ENCODE assay signal across 10 cellular contexts in the genomic region with DNA sequence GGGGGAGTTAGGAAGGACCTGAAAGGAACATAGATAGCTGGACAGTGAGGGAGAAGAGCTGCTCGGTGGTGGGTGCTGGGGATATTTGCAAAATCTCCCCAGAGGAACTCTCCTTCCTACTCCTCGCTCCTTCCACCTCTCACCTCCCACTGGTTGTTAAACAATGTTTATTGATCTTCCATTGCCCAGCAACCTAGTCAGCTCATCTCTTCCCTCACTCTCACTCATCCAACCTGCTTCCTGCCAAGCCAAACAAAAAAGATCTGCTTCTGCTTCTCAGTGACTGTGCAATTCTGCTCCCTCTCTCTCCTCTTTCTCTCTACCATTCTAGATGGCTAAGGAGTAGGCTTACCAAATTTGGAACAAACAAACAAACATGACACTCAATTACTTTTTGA.
A peak's percentile ranks its signal among the peaks of the same experiment; 100 is the strongest.
DNase-seq lines count a peak whose midpoint lies in the region; ATAC-seq and TF ChIP-seq lines count a peak whose summit lies in the region.
"Had no signal": no experiment of that assay in that cellular context is flagged by ENCODE, and none has a peak within 500 bp of the region (broad histone marks: within the 10 kb centered on the region; RNA-seq: fewer than 3 reads in every experiment).

No MANE protein-coding gene starts in this region.

- H3K4me1 Mint-ChIP-seq in T-cell: peaks cover 23 to 34% (median 25%) of the 10 kb centered on the region in 3 donors

- TF ChIP-seq CTCF in gastroesophageal sphincter (IDR thresholded peaks at IDR 0.05): no peak

- no peak overlapping the region for H3K4me3 ChIP-seq in gastroesophageal sphincter
- no peak overlapping the region for H3K4me3 ChIP-seq in stomach smooth muscle (ENCODE audit: low read length in 2 of 2)

- H3K4me1 ChIP-seq in gastroesophageal sphincter: peaks cover 9 to 30% (median 10%) of the 10 kb centered on the region in 3 donors
- H3K4me1 ChIP-seq in stomach smooth muscle (ENCODE audit: control insufficient read depth, insufficient read depth, low read length): peaks cover 16% of the 10 kb centered on the region

- WGBS in gastroesophageal sphincter (ENCODE audit: low coverage in 1 of 2), 2 donors: 43 to 56% methylated on average over 1 to 2 of the region's 2 CpGs

- H3K9ac ChIP-seq in stomach smooth muscle (ENCODE audit: low read length in 2 of 2): no peak overlapping the region

- no peaks in the 10 kb centered on the region for H3K27me3 Mint-ChIP-seq in T-cell

- H3K9me3 ChIP-seq in gastroesophageal sphincter (no peaks in the 10 kb centered on the region), stomach smooth muscle (ENCODE audit: control insufficient read depth in 2 of 2, low read length in 2 of 2) (no peaks in the 10 kb centered on the region)

- H3K27ac Mint-ChIP-seq in T-cell: peak overlapping the region; percentile 15 to 59

- no peaks in the 10 kb centered on the region for H3K36me3 ChIP-seq in gastroesophageal sphincter
- H3K36me3 ChIP-seq in stomach smooth muscle (ENCODE audit: control insufficient read depth in 2 of 2, insufficient read depth in 2 of 2, low read length in 2 of 2): no peaks in the 10 kb centered on the region

- no peak for TF ChIP-seq POLR2A in gastroesophageal sphincter (IDR thresholded peaks at IDR 0.05)

- TF ChIP-seq EP300 in gastroesophageal sphincter (IDR thresholded peaks at IDR 0.05): no peak

- peak; percentile 34 for DNase-seq in NCI-H345 (lab: John Stamatoyannopoulos, UW)
- DNase-seq in NCI-H345 treated with DMSO at 0.1 percent for 48 hours (lab: John Stamatoyannopoulos, UW; ENCODE audit: unreplicated experiment): no peak
- DNase-seq in T-cell: peak in 1 of 34 experiments; percentile 0
- DNase-seq in middle frontal gyrus (ENCODE audit: extremely low spot score, low spot score): no peak
- DNase-seq: ACHN, cortex of kidney had no signal

- POLR2A ChIA-PET in T-cell (lab: Charles Lee): interaction anchor here in 1 of 2 donors (1.1 kb wide), 1 partner anchor 139 kb away, joined by 4 read pairs; no protein-coding TSS in a partner anchor

- ATAC-seq in T-cell (replicated peaks in 1 of 4): peak in 1 of 4 experiments; percentile 59
- ATAC-seq in gastroesophageal sphincter: no peak
- ATAC-seq in GM19452 (IDR thresholded peaks at IDR 0.05; ENCODE audit: unreplicated experiment): no peak
- no peak for ATAC-seq in HG02870 (IDR thresholded peaks at IDR 0.05; ENCODE audit: unreplicated experiment)

- H3K4me3 Mint-ChIP-seq in T-cell: no peak overlapping the region

- H3K27ac ChIP-seq in gastroesophageal sphincter (peak overlapping the region; percentile 23 to 84 (median 70)), stomach smooth muscle (ENCODE audit: low read length) (peak overlapping the region; percentile 53)

- no peaks in the 10 kb centered on the region for H3K9me3 Mint-ChIP-seq in T-cell

- H3K36me3 Mint-ChIP-seq in T-cell: no peaks in the 10 kb centered on the region

- CTCF ChIA-PET in T-cell (lab: Charles Lee): interaction anchor here (0.8 to 2.2 kb wide), 6 partner anchors 30 to 303 kb away, joined by 3 to 13 read pairs (median 4); no protein-coding TSS in a partner anchor

- H3K27me3 ChIP-seq in gastroesophageal sphincter: no peaks in the 10 kb centered on the region
- no peaks in the 10 kb centered on the region for H3K27me3 ChIP-seq in stomach smooth muscle (ENCODE audit: control insufficient read depth in 1 of 2, insufficient read depth in 2 of 2, low read length in 2 of 2)
